Comparison of ENCODE assay signal across 1 cellular context in genomic region chr6:112254921-112255320, GRCh38.
TF ChIP-seq lines count a peak whose summit lies in the region.

No MANE protein-coding gene starts in this region.

TF ChIP-seq in HepG2, 621 proteins besides CTCF, POLR2A, EP300 and RAD21 (continued from another document):
- TF ChIP-seq HNF4A (CRISPR knock-in tag; IDR thresholded peaks at IDR 0.05) = no peak
- TF ChIP-seq POLR2AphosphoS5 (IDR thresholded peaks at IDR 0.05; ENCODE audit: low read depth, low read length) = no peak
- no peak for TF ChIP-seq DR1 (CRISPR knock-in tag; IDR thresholded peaks at IDR 0.05)
- TF ChIP-seq PITX1 (CRISPR knock-in tag; IDR thresholded peaks at IDR 0.05) = no peak
- TF ChIP-seq ZNF577 (CRISPR knock-in tag; IDR thresholded peaks at IDR 0.05; ENCODE audit: borderline replicate concordance, low read depth) = no peak
- no peak for TF ChIP-seq ZNF713 (CRISPR knock-in tag; IDR thresholded peaks at IDR 0.05)
- no peak for TF ChIP-seq ZNF138 (CRISPR knock-in tag; IDR thresholded peaks at IDR 0.05; ENCODE audit: low read depth)
- TF ChIP-seq GPN1 (CRISPR knock-in tag; IDR thresholded peaks at IDR 0.05; ENCODE audit: borderline replicate concordance) = no peak
- no peak for TF ChIP-seq NFAT5 (CRISPR knock-in tag; IDR thresholded peaks at IDR 0.05)
- no peak for TF ChIP-seq NR0B2 (CRISPR knock-in tag; IDR thresholded peaks at IDR 0.05)
